Comparison of ENCODE assay signal across 9 cellular contexts in the genomic region with DNA sequence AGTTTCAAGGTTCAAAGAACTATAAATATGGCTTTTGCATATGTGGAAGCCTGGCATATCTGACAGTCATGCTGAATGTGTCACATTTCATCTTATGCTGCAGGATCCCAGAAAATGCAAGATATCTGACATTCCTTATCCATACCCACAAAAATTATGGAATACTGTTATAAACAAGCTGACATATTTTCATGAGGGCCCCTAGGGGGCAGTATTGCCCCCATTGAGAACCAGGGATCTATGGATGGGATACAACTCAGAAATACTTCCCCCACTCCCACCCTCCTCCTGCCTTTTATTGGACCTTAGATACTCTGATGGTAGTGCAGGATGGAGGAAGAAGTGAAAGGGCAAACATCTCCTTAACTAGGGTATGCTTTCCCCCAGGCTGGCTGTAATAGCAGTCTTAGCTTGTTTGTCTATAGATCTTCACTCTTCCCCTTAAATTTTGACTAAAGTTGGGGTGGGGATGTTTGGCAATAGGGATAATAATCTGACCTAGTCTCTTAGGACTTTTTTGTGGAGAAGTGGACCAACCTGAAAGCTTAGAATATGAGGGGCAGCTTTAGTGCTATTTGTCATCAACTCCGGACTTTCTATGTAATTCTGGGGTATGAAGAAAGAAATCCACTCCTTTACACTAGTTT. TPM values are rescaled to one million over a fixed set of nuclear protein-coding genes. Genes with fewer than 3 reads are reported as not detected.
A peak's percentile ranks its signal among the peaks of the same experiment; 100 is the strongest.
DNase-seq lines count a peak whose midpoint lies in the region; ATAC-seq and TF ChIP-seq lines count a peak whose summit lies in the region.
"Had no signal": no experiment of that assay in that cellular context is flagged by ENCODE, and none has a peak within 500 bp of the region (broad histone marks: within the 10 kb centered on the region; RNA-seq: fewer than 3 reads in every experiment).

No MANE protein-coding gene starts in this region.

- H3K4me3 Mint-ChIP-seq in natural killer cell: no peak overlapping the region
- H3K4me3 Mint-ChIP-seq in natural killer cell treated with Interleukin-12 subunit alpha and Interleukin-12 subunit beta and Interleukin-15 and Interleukin-18, amount 100 ng/mL, for 72 hours: no peak overlapping the region
- H3K4me3 Mint-ChIP-seq in naive B cell: no peak overlapping the region

- ATAC-seq in natural killer cell (peak in 1 of 3 donors; percentile 50), naive B cell (ENCODE audit: low read depth in 2 of 2) (peak in 1 of 2 donors; percentile 43), HG02642 (IDR thresholded peaks at IDR 0.05; ENCODE audit: poor library complexity, unreplicated experiment) (no peak), GM21360 (IDR thresholded peaks at IDR 0.05; ENCODE audit: unreplicated experiment) (no peak)
- ATAC-seq in natural killer cell treated with Interleukin-12 subunit alpha and Interleukin-12 subunit beta and Interleukin-15 and Interleukin-18, amount 100 ng/mL, for 72 hours: no peak

- TF ChIP-seq CTCF in natural killer cell (IDR thresholded peaks at IDR 0.05): peak; percentile 75

- intact Hi-C loops in natural killer cell (cut with micrococcal nuclease): loop anchor here (1.0 to 5.0 kb wide), 2 partner anchors 184 to 534 kb away; no protein-coding TSS in a partner anchor

- no peak for DNase-seq in natural killer cell
- DNase-seq in natural killer cell treated with Interleukin-12 subunit alpha and Interleukin-12 subunit beta and Interleukin-15 and Interleukin-18, amount 100 ng/mL, for 72 hours (ENCODE audit: low spot score): no peak
- DNase-seq in NCI-H460 (ENCODE audit: extremely low read depth, low read depth): peak; percentile 53
- peak; percentile 88 for DNase-seq in dermis blood vessel endothelial cell
- peak; percentile 14 for DNase-seq in naive B cell
- no peak for DNase-seq in activated naive CD4-positive, alpha-beta T cell treated with anti-CD3 and anti-CD28 coated beads, Interleukin-2, amount 50 U/mL, for 16 hours

- H3K27ac Mint-ChIP-seq in natural killer cell (no peak overlapping the region), naive B cell (no peak overlapping the region)
- no peak overlapping the region for H3K27ac Mint-ChIP-seq in natural killer cell treated with Interleukin-12 subunit alpha and Interleukin-12 subunit beta and Interleukin-15 and Interleukin-18, amount 100 ng/mL, for 72 hours

- H3K27me3 Mint-ChIP-seq in natural killer cell (ENCODE audit: low read depth in 2 of 2) (peaks cover 19 to 64% of the 10 kb centered on the region in 2 donors), naive B cell (peaks cover 24 to 34% (median 25%) of the 10 kb centered on the region in 3 donors)
- H3K27me3 Mint-ChIP-seq in natural killer cell treated with Interleukin-12 subunit alpha and Interleukin-12 subunit beta and Interleukin-15 and Interleukin-18, amount 100 ng/mL, for 72 hours: peaks cover 22 to 23% of the 10 kb centered on the region in 2 donors

- H3K4me1 Mint-ChIP-seq in natural killer cell (no peaks in the 10 kb centered on the region), naive B cell (no peaks in the 10 kb centered on the region)
- H3K4me1 Mint-ChIP-seq in natural killer cell treated with Interleukin-12 subunit alpha and Interleukin-12 subunit beta and Interleukin-15 and Interleukin-18, amount 100 ng/mL, for 72 hours (ENCODE audit: low read depth in 2 of 2): peaks cover 0 to 3% of the 10 kb centered on the region in 2 donors

- no peaks in the 10 kb centered on the region for H3K9me3 Mint-ChIP-seq in natural killer cell
- H3K9me3 Mint-ChIP-seq in natural killer cell treated with Interleukin-12 subunit alpha and Interleukin-12 subunit beta and Interleukin-15 and Interleukin-18, amount 100 ng/mL, for 72 hours: no peaks in the 10 kb centered on the region
- no peaks in the 10 kb centered on the region for H3K9me3 Mint-ChIP-seq in naive B cell

- H3K36me3 Mint-ChIP-seq in natural killer cell (no peaks in the 10 kb centered on the region), naive B cell (no peaks in the 10 kb centered on the region)
- H3K36me3 Mint-ChIP-seq in natural killer cell treated with Interleukin-12 subunit alpha and Interleukin-12 subunit beta and Interleukin-15 and Interleukin-18, amount 100 ng/mL, for 72 hours: no peaks in the 10 kb centered on the region

RNA-seq across cellular contexts. Expression of a gene that starts 3.5 kb away (rescaled TPM):
- total RNA-seq in natural killer cell (not detected), dermis blood vessel endothelial cell (not detected in 2 replicates)
- total RNA-seq in natural killer cell treated with Interleukin-12 subunit alpha and Interleukin-12 subunit beta and Interleukin-15 and Interleukin-18, amount 100 ng/mL, for 72 hours: not detected
- total RNA-seq in NCI-H460 (2014; rRNA removed; shearing (Covaris generic)): 0.47 and 0.61 TPM in 2 replicates
- not detected in 2 replicates for polyA plus RNA-seq in NCI-H460 (2014; cell fraction: nucleus; rRNA removed)
- not detected for polyA plus RNA-seq in naive B cell (ENCODE audit: low read depth in 6 of 6)
- polyA plus RNA-seq: adipose tissue had no signal

RNA-seq across cellular contexts. Expression of a gene that starts 12.3 kb away (rescaled TPM):
- not detected for total RNA-seq in natural killer cell
- not detected for total RNA-seq in natural killer cell treated with Interleukin-12 subunit alpha and Interleukin-12 subunit beta and Interleukin-15 and Interleukin-18, amount 100 ng/mL, for 72 hours
- 976 and 998 TPM in 2 replicates for total RNA-seq in NCI-H460 (2014; rRNA removed; shearing (Covaris generic))
- 196 and 200 TPM in 2 replicates for polyA plus RNA-seq in NCI-H460 (2014; cell fraction: nucleus; rRNA removed)
- 112 and 152 TPM in 2 replicates for total RNA-seq in dermis blood vessel endothelial cell
- under 1 TPM in 1 of 6 donors, not detected in 5; 0.74 TPM for polyA plus RNA-seq in naive B cell (ENCODE audit: low read depth in 6 of 6)

RNA-seq across cellular contexts. Expression of a gene that starts 18.6 kb away (rescaled TPM):
- total RNA-seq in natural killer cell: 1 to 10 TPM in 2 of 3 donors, under 1 TPM in 1; 0.57 to 4.0 (median 1.5) TPM
- total RNA-seq in natural killer cell treated with Interleukin-12 subunit alpha and Interleukin-12 subunit beta and Interleukin-15 and Interleukin-18, amount 100 ng/mL, for 72 hours: not detected
- 62.8 and 66.1 TPM in 2 replicates for total RNA-seq in NCI-H460 (2014; rRNA removed; shearing (Covaris generic))
- polyA plus RNA-seq in NCI-H460 (2014; cell fraction: nucleus; rRNA removed): 22.6 and 30.9 TPM in 2 replicates
- 404 and 652 TPM in 2 replicates for total RNA-seq in dermis blood vessel endothelial cell
- 10 to 100 TPM in 1 of 6 donors, 1 to 10 TPM in 5; 1.1 to 11.9 (median 5.4) TPM for polyA plus RNA-seq in naive B cell (ENCODE audit: low read depth in 6 of 6)

Comparison
In these comparisons a context has a peak if more than half of its experiments do, and no peak if none do; other contexts are left out.
1. DNase-seq: peak in NCI-H460 (single experiment), dermis blood vessel endothelial cell (single experiment) and naive B cell (single experiment); none in natural killer cell (single experiment), natural killer cell treated with Interleukin-12 subunit alpha and Interleukin-12 subunit beta and Interleukin-15 and Interleukin-18, amount 100 ng/mL, for 72 hours (single experiment) and activated naive CD4-positive, alpha-beta T cell treated with anti-CD3 and anti-CD28 coated beads, Interleukin-2, amount 50 U/mL, for 16 hours (single experiment).
2. RNA of a gene that starts 12.3 kb away (total RNA-seq): 976 to 998 TPM in NCI-H460 and 112 to 152 TPM in dermis blood vessel endothelial cell; not detected in natural killer cell treated with Interleukin-12 subunit alpha and Interleukin-12 subunit beta and Interleukin-15 and Interleukin-18, amount 100 ng/mL, for 72 hours and not detected in natural killer cell; every median in the first group is over 10 times any median in the second.
3. RNA of a gene that starts 18.6 kb away (total RNA-seq): 404 to 652 TPM in dermis blood vessel endothelial cell and 62.8 to 66.1 TPM in NCI-H460; 0.57 to 4.0 TPM in natural killer cell and not detected in natural killer cell treated with Interleukin-12 subunit alpha and Interleukin-12 subunit beta and Interleukin-15 and Interleukin-18, amount 100 ng/mL, for 72 hours; every median in the first group is over 10 times any median in the second.